In genomic region chr3:132090921-132091320, GRCh38 we compare ENCODE assay signal across 30 cellular contexts. TPM values are rescaled to one million over a fixed set of nuclear protein-coding genes. Genes with fewer than 3 reads are reported as not detected.
DNase-seq lines count a peak whose midpoint lies in the region; ATAC-seq, FAIRE-seq and TF ChIP-seq lines count a peak whose summit lies in the region.
"Had no signal": no experiment of that assay in that cellular context is flagged by ENCODE, and none has a peak within 500 bp of the region (broad histone marks: within the 10 kb centered on the region; RNA-seq: fewer than 3 reads in every experiment).

No MANE protein-coding gene starts in this region.

- H3K4me2 ChIP-seq in H1 (ENCODE audit: insufficient read depth in 1 of 2, low read depth in 2 of 2, low read length in 2 of 2): no peak overlapping the region
- H3K4me2 ChIP-seq: neural progenitor cell had no signal

- H3K18ac ChIP-seq in H1 (ENCODE audit: extremely low read depth, low read length): no peak overlapping the region

- H3K27me3 ChIP-seq in BE2C: peaks cover 7% of the 10 kb centered on the region; the same call in 1 of the 2 replicates
- H3K27me3 ChIP-seq in NT2/D1 (ENCODE audit: insufficient read depth, insufficient read length): no peaks in the 10 kb centered on the region
- no peaks in the 10 kb centered on the region for H3K27me3 ChIP-seq in H1 (replicated peaks in 1 of 4; ENCODE audit: control insufficient read depth in 3 of 4, extremely low read depth in 1 of 4, insufficient read depth in 3 of 4, low read length in 3 of 4)
- H3K27me3 ChIP-seq in suprapubic skin: no peaks in the 10 kb centered on the region
- H3K27me3 ChIP-seq: ascending aorta, esophagus squamous epithelium, heart left ventricle, neural progenitor cell had no signal

- DNase-seq in BE2C (peak; percentile 15), NT2/D1 (ENCODE audit: low read depth, low spot score) (peak; percentile 5), H1 (ENCODE audit: low read depth in 1 of 2, low spot score in 2 of 2) (no peak), iris pigment epithelial cell (ENCODE audit: low read depth) (peak; percentile 5), suprapubic skin (ENCODE audit: low spot score in 2 of 2) (no peak)
- DNase-seq in effector memory CD8-positive, alpha-beta T cell: no peak
- DNase-seq: ACHN; activated CD4-positive, alpha-beta T cell treated with anti-CD3 and anti-CD28 coated beads, Interleukin-2, amount 10 ng/mL, durations not matched to agents 24 days and 14 days; activated naive CD4-positive, alpha-beta T cell treated with anti-CD3 and anti-CD28 coated beads, Interleukin-2, amount 10 ng/mL, durations not matched to agents 7 days and 5 days; CD4-positive, CD25-positive, alpha-beta regulatory T cell; effector memory CD4-positive, alpha-beta T cell; esophagus squamous epithelium; heart left ventricle; Kasumi-1; left ventricle myocardium inferior; mucosa of descending colon; NCI-H1105; NCI-H2081 treated with DMSO at 0.1 percent for 48 hours; NCI-H510A; substantia nigra; T-helper 17 cell had no signal

- no peak overlapping the region for H4K5ac ChIP-seq in H1 (ENCODE audit: insufficient read length, low read depth, low read length)

- no peaks in the 10 kb centered on the region for H3K79me1 ChIP-seq in H1 (ENCODE audit: low read depth, low read length)

- H2BK20ac ChIP-seq in H1 (ENCODE audit: low read length): no peak overlapping the region

- no peak for FAIRE-seq in H1 (lab: Jason Lieb, UNC)
- FAIRE-seq: G401.6, GM18507 had no signal

- POLR2A ChIA-PET in H1 (lab: Charles Lee; ENCODE audit: partially characterized antibody): no interaction called here

- H3K4me3 ChIP-seq in BE2C (ENCODE audit: low read depth, low read length) (no peak overlapping the region), NT2/D1 (ENCODE audit: insufficient read length, low read depth) (no peak overlapping the region), H1 (ENCODE audit: extremely low read depth in 1 of 4, insufficient read depth in 2 of 4, low read depth in 3 of 4, low read length in 4 of 4) (no peak overlapping the region), suprapubic skin (no peak overlapping the region)
- H3K4me3 ChIP-seq: ascending aorta, esophagus squamous epithelium, heart left ventricle, left ventricle myocardium inferior, mucosa of descending colon, neural progenitor cell, prostate gland had no signal

- no peak overlapping the region for H3K23ac ChIP-seq in H1 (ENCODE audit: insufficient read length)

- TF ChIP-seq CTCF in BE2C (IDR thresholded peaks at IDR 0.05; ENCODE audit: low read depth, low read length) (no peak), H1 (IDR thresholded peaks at IDR 0.05; ENCODE audit: control extremely low read depth in 1 of 3, insufficient read depth in 1 of 3, low read depth in 1 of 3, low read length in 3 of 3) (no peak), suprapubic skin (IDR thresholded peaks at IDR 0.05) (no peak)

- ATAC-seq in HG03460 (IDR thresholded peaks at IDR 0.05; ENCODE audit: unreplicated experiment): no peak
- ATAC-seq in HG03469 (IDR thresholded peaks at IDR 0.05; ENCODE audit: unreplicated experiment): no peak
- no peak for ATAC-seq in effector memory CD8-positive, alpha-beta T cell (replicated peaks)
- ATAC-seq: HCT116, heart left ventricle, mucosa of descending colon, T-helper 17 cell had no signal

- no peak overlapping the region for H3K4me3 Mint-ChIP-seq in effector memory CD8-positive, alpha-beta T cell
- H3K4me3 Mint-ChIP-seq: activated CD4-positive, alpha-beta T cell treated with anti-CD3 and anti-CD28 coated beads, Interleukin-2, amount 10 ng/mL, durations not matched to agents 24 days and 14 days; activated naive CD4-positive, alpha-beta T cell treated with anti-CD3 and anti-CD28 coated beads, Interleukin-2, amount 10 ng/mL, durations not matched to agents 7 days and 5 days; CD4-positive, CD25-positive, alpha-beta regulatory T cell; neural progenitor cell; T-helper 17 cell had no signal

- no peak for TF ChIP-seq RAD21 in H1 (IDR thresholded peaks at IDR 0.05 in 1 of 2, conservative IDR thresholded peaks at IDR 0.05 in 1 of 2; ENCODE audit: low read depth in 2 of 2, low read length in 2 of 2)

- no peaks in the 10 kb centered on the region for H3K9me3 Mint-ChIP-seq in effector memory CD8-positive, alpha-beta T cell
- H3K9me3 Mint-ChIP-seq: activated CD4-positive, alpha-beta T cell treated with anti-CD3 and anti-CD28 coated beads, Interleukin-2, amount 10 ng/mL, durations not matched to agents 24 days and 14 days; activated naive CD4-positive, alpha-beta T cell treated with anti-CD3 and anti-CD28 coated beads, Interleukin-2, amount 10 ng/mL, durations not matched to agents 7 days and 5 days; neural progenitor cell had no signal

- H3K23me2 ChIP-seq in H1 (ENCODE audit: low read depth, low read length): peaks cover 2% of the 10 kb centered on the region; the same call in 1 of the 2 replicates

- H3K4me1 Mint-ChIP-seq in effector memory CD8-positive, alpha-beta T cell (ENCODE audit: low read depth in 2 of 2): no peaks in the 10 kb centered on the region
- H3K4me1 Mint-ChIP-seq: activated CD4-positive, alpha-beta T cell treated with anti-CD3 and anti-CD28 coated beads, Interleukin-2, amount 10 ng/mL, durations not matched to agents 24 days and 14 days; activated naive CD4-positive, alpha-beta T cell treated with anti-CD3 and anti-CD28 coated beads, Interleukin-2, amount 10 ng/mL, durations not matched to agents 7 days and 5 days; CD4-positive, CD25-positive, alpha-beta regulatory T cell; neural progenitor cell; T-helper 17 cell had no signal

- no peak overlapping the region for H3K14ac ChIP-seq in H1 (ENCODE audit: insufficient read length)

- TF ChIP-seq POLR2A in H1 (IDR thresholded peaks at IDR 0.05; ENCODE audit: control extremely low read depth in 1 of 2, low read depth in 2 of 2, low read length in 2 of 2) (no peak), suprapubic skin (IDR thresholded peaks at IDR 0.05) (no peak)

- no peaks in the 10 kb centered on the region for H3K79me2 ChIP-seq in H1 (ENCODE audit: control insufficient read depth in 1 of 2, insufficient read depth in 2 of 2, low read length in 2 of 2)

- H4K20me1 ChIP-seq in H1 (replicated peaks in 1 of 2; ENCODE audit: control insufficient read depth in 1 of 2, insufficient read depth in 2 of 2, low read length in 2 of 2): no peaks in the 10 kb centered on the region

- H3K9ac ChIP-seq in NT2/D1 (ENCODE audit: insufficient read length, low read depth) (no peak overlapping the region), H1 (replicated peaks in 1 of 4; ENCODE audit: extremely low read depth in 1 of 4, low read depth in 3 of 4, low read length in 3 of 4) (no peak overlapping the region)
- H3K9ac ChIP-seq: neural progenitor cell had no signal

- no peak overlapping the region for H4K8ac ChIP-seq in H1 (ENCODE audit: extremely low read depth, insufficient read depth, low read length)

- H3K36me3 ChIP-seq in BE2C: no peaks in the 10 kb centered on the region
- no peaks in the 10 kb centered on the region for H3K36me3 ChIP-seq in NT2/D1 (ENCODE audit: insufficient read depth, insufficient read length, low read length)
- no peaks in the 10 kb centered on the region for H3K36me3 ChIP-seq in H1 (ENCODE audit: control insufficient read depth in 2 of 4, insufficient read depth in 4 of 4, low read length in 3 of 4)
- no peaks in the 10 kb centered on the region for H3K36me3 ChIP-seq in suprapubic skin
- H3K36me3 ChIP-seq: ascending aorta, esophagus squamous epithelium, heart left ventricle, left ventricle myocardium inferior, neural progenitor cell, prostate gland had no signal

- H4K91ac ChIP-seq in H1 (replicated peaks; ENCODE audit: insufficient read length, low read length): no peak overlapping the region

- no peak overlapping the region for H2BK120ac ChIP-seq in H1 (replicated peaks; ENCODE audit: low read depth, low read length)

- H3K27ac Mint-ChIP-seq in effector memory CD8-positive, alpha-beta T cell: no peak overlapping the region
- H3K27ac Mint-ChIP-seq: activated CD4-positive, alpha-beta T cell treated with anti-CD3 and anti-CD28 coated beads, Interleukin-2, amount 10 ng/mL, durations not matched to agents 24 days and 14 days; activated naive CD4-positive, alpha-beta T cell treated with anti-CD3 and anti-CD28 coated beads, Interleukin-2, amount 10 ng/mL, durations not matched to agents 7 days and 5 days; CD4-positive, CD25-positive, alpha-beta regulatory T cell; neural progenitor cell; T-helper 17 cell had no signal

- H3K36me3 Mint-ChIP-seq in effector memory CD8-positive, alpha-beta T cell (ENCODE audit: insufficient read depth): no peaks in the 10 kb centered on the region
- H3K36me3 Mint-ChIP-seq: activated naive CD4-positive, alpha-beta T cell treated with anti-CD3 and anti-CD28 coated beads, Interleukin-2, amount 10 ng/mL, durations not matched to agents 7 days and 5 days; CD4-positive, CD25-positive, alpha-beta regulatory T cell; neural progenitor cell had no signal

- H3K4ac ChIP-seq in H1 (replicated peaks; ENCODE audit: insufficient read length, low read depth, low read length): no peak overlapping the region

- CTCF ChIA-PET in H1 (lab: Charles Lee; ENCODE audit: partially characterized antibody): interaction anchor here (2.0 kb wide), 1 partner anchor 297 kb away, joined by 4 read pairs; no protein-coding TSS in a partner anchor

- H3K9me3 ChIP-seq in BE2C (no peaks in the 10 kb centered on the region), NT2/D1 (ENCODE audit: insufficient read depth, low read length) (no peaks in the 10 kb centered on the region), H1 (ENCODE audit: insufficient read depth in 2 of 2, low read depth in 1 of 2, low read length in 1 of 2) (no peaks in the 10 kb centered on the region), suprapubic skin (no peaks in the 10 kb centered on the region)
- H3K9me3 ChIP-seq: ascending aorta, esophagus squamous epithelium, heart left ventricle, left ventricle myocardium inferior, mucosa of descending colon, prostate gland had no signal

- H3K56ac ChIP-seq in H1 (replicated peaks; ENCODE audit: insufficient read length, low read depth, low read length): no peak overlapping the region

- H3K27me3 Mint-ChIP-seq in effector memory CD8-positive, alpha-beta T cell: no peaks in the 10 kb centered on the region
- H3K27me3 Mint-ChIP-seq: activated CD4-positive, alpha-beta T cell treated with anti-CD3 and anti-CD28 coated beads, Interleukin-2, amount 10 ng/mL, durations not matched to agents 24 days and 14 days; activated naive CD4-positive, alpha-beta T cell treated with anti-CD3 and anti-CD28 coated beads, Interleukin-2, amount 10 ng/mL, durations not matched to agents 7 days and 5 days; CD4-positive, CD25-positive, alpha-beta regulatory T cell; T-helper 17 cell had no signal

- H2BK5ac ChIP-seq in H1 (ENCODE audit: low read depth, low read length): no peak overlapping the region

- 81% methylated on average over 2 of the region's 2 CpGs; no CpG with 5 or more reads in 1 of the 2 experiments for WGBS in H1 (ENCODE audit: extremely low coverage in 1 of 2, insufficient coverage in 1 of 2, insufficient read length in 1 of 2, insufficient replicate concordance in 2 of 2, low coverage in 1 of 2, low lambda C conversion rate in 2 of 2, missing lambda C conversion rate in 1 of 2), 2 experiments
- WGBS in suprapubic skin: 90% methylated on average over 2 of the region's 2 CpGs

- no peak overlapping the region for H3K27ac ChIP-seq in H1 (ENCODE audit: low read depth, low read length)
- no peak overlapping the region for H3K27ac ChIP-seq in suprapubic skin
- H3K27ac ChIP-seq: ascending aorta, esophagus squamous epithelium, heart left ventricle, left ventricle myocardium inferior, neural progenitor cell, prostate gland had no signal

- no peak overlapping the region for H2BK15ac ChIP-seq in H1 (ENCODE audit: low read length)

- H2BK12ac ChIP-seq in H1 (ENCODE audit: low read depth, low read length): no peak overlapping the region

- H3K4me1 ChIP-seq in BE2C (no peaks in the 10 kb centered on the region; the same call in 1 of the 2 replicates), NT2/D1 (ENCODE audit: insufficient read depth, insufficient read length) (no peaks in the 10 kb centered on the region), H1 (replicated peaks in 1 of 4; ENCODE audit: control insufficient read depth in 3 of 4, insufficient read depth in 4 of 4, low read length in 3 of 4) (no peaks in the 10 kb centered on the region), suprapubic skin (no peaks in the 10 kb centered on the region)
- H3K4me1 ChIP-seq: ascending aorta, esophagus squamous epithelium, heart left ventricle, left ventricle myocardium inferior, neural progenitor cell, prostate gland had no signal

- H2AFZ ChIP-seq in H1 (ENCODE audit: low read length): peak overlapping the region; percentile 33; the same call in 1 of the 2 replicates
- H2AFZ ChIP-seq: neural progenitor cell had no signal

- no peak overlapping the region for H2AK5ac ChIP-seq in H1 (ENCODE audit: low read depth, low read length)

- TF ChIP-seq EP300 in H1 (IDR thresholded peaks at IDR 0.05; ENCODE audit: borderline replicate concordance in 1 of 2, low read depth in 2 of 2, low read length in 2 of 2) (no peak), suprapubic skin (IDR thresholded peaks at IDR 0.05) (no peak)

RNA-seq across cellular contexts. Expression of gene CPNE4, which starts 56.1 kb away (rescaled TPM):
- polyA plus RNA-seq in BE2C (2012; ENCODE audit: insufficient read depth, insufficient read length, low read depth): 26.6 TPM
- total RNA-seq in H1 (2021; fragmentation: NEBNext Ultra II Directional; extraction: Animal tissue kit (Norgen Biotek cat#: 25700)): 1.9 and 3.8 TPM in 2 replicates
- polyA plus RNA-seq in H1 (2011; rRNA removed): 0.82 TPM in 2 replicates
- 1.2 TPM for polyA plus RNA-seq in H1 (2011; cell fraction: cytosol; rRNA removed)
- polyA plus RNA-seq in H1 (2011; cell fraction: nucleus; rRNA removed): 1.9 TPM
- polyA plus RNA-seq in H1 (2012, experiment 1 of 2): 2.8 to 4.3 TPM (median 3.3 TPM) in 4 replicates
- polyA plus RNA-seq in H1 (2012, experiment 2 of 2): 1.4 TPM
- 1.3 TPM for polyA plus RNA-seq in H1 (2013, experiment 1 of 2)
- 0.85 TPM for polyA plus RNA-seq in H1 (2013, experiment 2 of 2)
- 4.4 and 7.1 TPM in 2 replicates for polyA minus RNA-seq in H1 (2011; rRNA and poly(A)+ RNA removed)
- 0.88 TPM for polyA minus RNA-seq in H1 (2011; cell fraction: cytosol; rRNA and poly(A)+ RNA removed)
- 6.2 TPM for polyA minus RNA-seq in H1 (2011; cell fraction: nucleus; rRNA and poly(A)+ RNA removed)
- total RNA-seq in suprapubic skin: 1 to 10 TPM in 1 of 4 donors, under 1 TPM in 1, not detected in 2; 0.32 to 1.1 TPM
- total RNA-seq: activated CD4-positive, alpha-beta T cell treated with anti-CD3 and anti-CD28 coated beads, Interleukin-2, amount 10 ng/mL, durations not matched to agents 24 days and 14 days; ascending aorta; CD4-positive, CD25-positive, alpha-beta regulatory T cell; chondrocyte had no signal
- polyA plus RNA-seq: CD4-positive, CD25-positive, alpha-beta regulatory T cell had no signal

Comparison
In these comparisons a context has a peak if more than half of its experiments do, and no peak if none do; other contexts are left out.
1. DNase-seq: peak in BE2C (single experiment), NT2/D1 (single experiment) and iris pigment epithelial cell (single experiment); none in H1 (0 of 2), suprapubic skin (0 of 2) and effector memory CD8-positive, alpha-beta T cell (0 of 3).